In the genomic region with DNA sequence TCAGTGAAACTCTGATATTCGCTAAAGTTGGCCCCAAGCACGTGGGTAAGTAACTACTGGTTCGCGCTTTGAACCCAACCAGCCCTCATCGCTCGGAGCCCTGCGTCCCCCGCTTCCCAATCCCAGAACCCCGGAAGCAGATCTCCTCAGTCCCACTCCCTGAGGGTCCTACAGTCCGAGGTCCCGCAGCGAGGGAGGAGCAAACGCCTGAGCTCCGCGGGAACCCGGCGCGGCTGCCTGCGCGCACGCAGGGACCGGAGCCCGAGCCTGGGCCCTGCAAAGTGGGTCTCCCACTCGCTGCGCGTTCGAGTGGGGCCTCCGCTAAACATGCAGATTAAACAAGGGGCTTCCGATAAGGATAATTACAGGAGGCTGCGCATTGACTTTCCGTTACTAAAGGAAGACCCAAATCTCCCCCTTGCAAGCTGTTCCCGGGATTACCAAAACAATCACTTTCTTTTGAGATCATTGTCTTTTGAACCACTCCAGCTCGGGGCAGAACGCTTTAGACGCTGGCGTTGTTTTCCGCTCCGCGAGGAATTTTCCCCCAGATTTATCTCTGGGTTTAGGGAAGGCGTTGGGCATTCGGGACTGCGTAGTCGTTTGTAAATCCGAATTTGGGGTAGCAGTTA, we compare ENCODE assay signal across 11 cellular contexts. TPM values are rescaled to one million over a fixed set of nuclear protein-coding genes. Genes with fewer than 3 reads are reported as not detected.
A peak's percentile ranks its signal among the peaks of the same experiment; 100 is the strongest.
DNase-seq lines count a peak whose midpoint lies in the region; ATAC-seq and TF ChIP-seq lines count a peak whose summit lies in the region.
"Had no signal": no experiment of that assay in that cellular context is flagged by ENCODE, and none has a peak within 500 bp of the region (broad histone marks: within the 10 kb centered on the region; RNA-seq: fewer than 3 reads in every experiment).

No MANE protein-coding gene starts in this region.

- no peak overlapping the region for H3K18ac ChIP-seq in mesendoderm (ENCODE audit: low read length)

- no peak overlapping the region for H4K8ac ChIP-seq in mesendoderm (ENCODE audit: low read depth, low read length)

- H2BK5ac ChIP-seq in mesendoderm (ENCODE audit: low read length) = no peak overlapping the region

- in situ Hi-C loops in GM13977 (cut with MboI; ENCODE audit: low pct_unique_long_range_greater_than_20kb, low sequenced_read_pairs, unreplicated experiment) = no loop called here

- H3K23ac ChIP-seq in mesendoderm (ENCODE audit: low read length) = peak overlapping the region; percentile 24

- no peak overlapping the region for H3K4me2 ChIP-seq in mesendoderm (ENCODE audit: low read length)

- H3K56ac ChIP-seq in mesendoderm (ENCODE audit: low read length) = no peak overlapping the region

- no peak overlapping the region for H2BK120ac ChIP-seq in mesendoderm (ENCODE audit: low read depth, low read length)

- no peak overlapping the region for H3K4ac ChIP-seq in mesendoderm (ENCODE audit: low read depth, low read length)

- no peak for TF ChIP-seq CTCF in CD14-positive monocyte (IDR thresholded peaks at IDR 0.05)
- TF ChIP-seq CTCF in GM13977 (IDR thresholded peaks at IDR 0.05; ENCODE audit: extremely low read depth, insufficient read depth, missing control alignments) = no peak

- H2AK5ac ChIP-seq in mesendoderm (ENCODE audit: low read length) = no peak overlapping the region

- no peak overlapping the region for H2BK15ac ChIP-seq in mesendoderm (replicated peaks; ENCODE audit: low read depth)

- no peak overlapping the region for H3K9ac ChIP-seq in mesendoderm (ENCODE audit: low read length)

- no peak overlapping the region for H3K4me3 ChIP-seq in mesendoderm (ENCODE audit: low read length)

- no CpG with 5 or more reads among the region's 44 CpGs for WGBS in mesendoderm (ENCODE audit: extremely low coverage, insufficient coverage, low lambda C conversion rate)

- H3K27ac Mint-ChIP-seq in CD14-positive monocyte = no peak overlapping the region
- H3K27ac Mint-ChIP-seq in activated naive CD8-positive, alpha-beta T cell = no peak overlapping the region

- no peak for ATAC-seq in GM19023 (IDR thresholded peaks at IDR 0.05; ENCODE audit: unreplicated experiment)
- ATAC-seq in GM19351 (IDR thresholded peaks at IDR 0.05; ENCODE audit: unreplicated experiment) = no peak

- no peak overlapping the region for H4K5ac ChIP-seq in mesendoderm (ENCODE audit: low read length)

- H3K27me3 ChIP-seq in mesendoderm (ENCODE audit: insufficient read depth, low read length, poor library complexity) = peaks cover 49% of the 10 kb centered on the region

- no peak overlapping the region for H3K27ac ChIP-seq in mesendoderm (ENCODE audit: low read depth, low read length)
- H3K27ac ChIP-seq: C4-2B had no signal

- intact Hi-C loops in CD14-positive monocyte (cut with micrococcal nuclease) = no loop called here

- DNase-seq in CD14-positive monocyte (ENCODE audit: low spot score) = no peak
- peak; percentile 39 for DNase-seq in GM13977 (ENCODE audit: low spot score)
- DNase-seq in mesendoderm = no peak
- DNase-seq in midbrain (lab: John Stamatoyannopoulos, UW) = no peak
- no peak for DNase-seq in OCI-M1 (lab: John Stamatoyannopoulos, UW)
- DNase-seq: NCI-H1092 treated with DMSO at 0.1 percent for 48 hours, Right ventricle myocardium superior had no signal

- H3K4me1 ChIP-seq in mesendoderm (ENCODE audit: control insufficient read depth, low read depth, low read length) = no peaks in the 10 kb centered on the region

- peaks cover 0 to 4% of the 10 kb centered on the region in 2 donors for H3K36me3 Mint-ChIP-seq in CD14-positive monocyte
- H3K36me3 Mint-ChIP-seq in activated naive CD8-positive, alpha-beta T cell = no peaks in the 10 kb centered on the region

- no peaks in the 10 kb centered on the region for H3K36me3 ChIP-seq in mesendoderm (ENCODE audit: control insufficient read depth, insufficient read depth, low read length)

- peak overlapping the region; percentile 45 to 82 for H3K4me3 Mint-ChIP-seq in CD14-positive monocyte
- peak overlapping the region; percentile 49 for H3K4me3 Mint-ChIP-seq in activated naive CD8-positive, alpha-beta T cell

- H3K9me3 Mint-ChIP-seq in CD14-positive monocyte = peaks cover 0 to 21% (median 6%) of the 10 kb centered on the region in 7 donors
- no peaks in the 10 kb centered on the region for H3K9me3 Mint-ChIP-seq in activated naive CD8-positive, alpha-beta T cell (ENCODE audit: low read depth)

- peaks cover 76 to 84% (median 78%) of the 10 kb centered on the region in 3 donors for H3K27me3 Mint-ChIP-seq in CD14-positive monocyte (ENCODE audit: low read depth in 3 of 3)
- peaks cover 36% of the 10 kb centered on the region for H3K27me3 Mint-ChIP-seq in activated naive CD8-positive, alpha-beta T cell

- no peaks in the 10 kb centered on the region for H3K79me1 ChIP-seq in mesendoderm (ENCODE audit: low read length)

- H3K4me1 Mint-ChIP-seq in CD14-positive monocyte = peaks cover 19% of the 10 kb centered on the region
- H3K4me1 Mint-ChIP-seq in activated naive CD8-positive, alpha-beta T cell (ENCODE audit: low read depth) = peaks cover 24% of the 10 kb centered on the region

- no peaks in the 10 kb centered on the region for H3K79me2 ChIP-seq in mesendoderm (ENCODE audit: control insufficient read depth, insufficient read depth, low read length)

RNA-seq across cellular contexts. Expression of a gene that starts 1.3 kb away (rescaled TPM):
- polyA plus RNA-seq in CD14-positive monocyte = not detected
- polyA plus RNA-seq in mesendoderm (2013, experiment 1 of 2) = not detected
- not detected for polyA plus RNA-seq in mesendoderm (2013, experiment 2 of 2)

RNA-seq across cellular contexts. Expression of a gene that starts 25.3 kb away (rescaled TPM):
- 10 to 100 TPM; 27.6 to 32.0 TPM for polyA plus RNA-seq in CD14-positive monocyte
- 0.15 TPM for polyA plus RNA-seq in mesendoderm (2013, experiment 1 of 2)
- polyA plus RNA-seq in mesendoderm (2013, experiment 2 of 2) = 0.21 TPM
